11 cellular contexts compared by ENCODE assay signal in the genomic region with DNA sequence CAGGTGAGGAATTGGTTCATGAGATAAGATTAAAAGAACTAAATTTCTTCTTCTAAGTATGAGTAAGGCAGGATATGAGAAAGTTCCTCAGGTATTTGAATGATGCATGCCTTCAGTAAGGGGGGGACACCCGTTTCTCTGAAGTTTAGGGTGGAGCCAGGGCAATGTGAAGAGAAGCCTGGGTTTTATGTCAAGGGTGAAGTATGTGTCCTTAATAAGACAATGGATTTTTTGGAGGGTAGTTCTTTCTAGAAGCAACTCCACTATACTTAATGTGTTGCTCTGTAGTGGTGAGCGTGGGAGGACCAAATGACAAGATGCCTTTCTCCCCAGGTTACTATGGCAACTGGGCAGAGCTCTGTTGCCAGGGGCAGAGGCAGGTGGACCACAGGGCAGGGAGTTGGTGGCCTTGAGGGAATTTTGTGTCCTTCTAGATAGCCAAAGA.
DNase-seq lines count a peak whose midpoint lies in the region; ATAC-seq and TF ChIP-seq lines count a peak whose summit lies in the region.
"Had no signal": no experiment of that assay in that cellular context is flagged by ENCODE, and none has a peak within 500 bp of the region (broad histone marks: within the 10 kb centered on the region; RNA-seq: fewer than 3 reads in every experiment).

No MANE protein-coding gene starts in this region.

- H3K4me1 ChIP-seq in adipocyte (ENCODE audit: control insufficient read depth, insufficient read depth, low read length): peaks cover 26% of the 10 kb centered on the region

- H3K4me3 ChIP-seq in HFF-Myc (replicated peaks; ENCODE audit: low read depth, low read length) (no peak overlapping the region), adipocyte (ENCODE audit: low read length) (no peak overlapping the region), coronary artery (no peak overlapping the region)

- TF ChIP-seq CTCF in HFF-Myc (IDR thresholded peaks at IDR 0.05; ENCODE audit: low read depth, low read length, missing control alignments) (no peak), coronary artery (IDR thresholded peaks at IDR 0.05) (no peak)

- H3K27ac ChIP-seq in coronary artery: peak overlapping the region in 1 of 2 donors; percentile 10

- no peak overlapping the region for H3K9ac ChIP-seq in adipocyte (ENCODE audit: low read length)

- H3K9me3 ChIP-seq in adipocyte (ENCODE audit: control insufficient read depth, low read length): peaks cover 5% of the 10 kb centered on the region

- no peak for ATAC-seq in HG02840 (IDR thresholded peaks at IDR 0.05; ENCODE audit: low FRiP score, unreplicated experiment)

- DNase-seq in AG20443 (ENCODE audit: low spot score) (peak; percentile 70), HFF-Myc (ENCODE audit: extremely low read depth, low read depth) (peak; percentile 33), adipocyte (ENCODE audit: low read depth) (peak; percentile 51), iPS-NIHi11 (ENCODE audit: low spot score) (peak; percentile 34), cerebellar cortex (ENCODE audit: low spot score) (no peak), KG1 (lab: John Stamatoyannopoulos, UW) (no peak), coronary artery (ENCODE audit: low spot score) (no peak)
- DNase-seq: activated T-cell treated with anti-CD3 and anti-CD28 coated beads, Interleukin-2, amount 50 U/mL, for 24 hours; NCI-H1092 treated with DMSO at 0.1 percent for 48 hours; stimulated activated naive B cell treated with anti-CD40 and anti-IgM and Interleukin-4, amounts not matched to agents 10 μg/mL and 1 μg/mL and 100 μg/mL, for 72 hours had no signal

- no peaks in the 10 kb centered on the region for H3K27me3 ChIP-seq in adipocyte (replicated peaks; ENCODE audit: control insufficient read depth, insufficient read depth, low read length)

- H3K36me3 ChIP-seq in adipocyte (ENCODE audit: control insufficient read depth, insufficient read depth, low read length, severe bottlenecking): peaks cover 20% of the 10 kb centered on the region

Comparison
In these comparisons a context has a peak if more than half of its experiments do, and no peak if none do; other contexts are left out.
1. DNase-seq: peak in AG20443 (single experiment), HFF-Myc (single experiment), adipocyte (single experiment) and iPS-NIHi11 (single experiment); none in cerebellar cortex (single experiment), KG1 (single experiment) and coronary artery (single experiment).